1 cellular context compared by ENCODE assay signal in the genomic region with DNA sequence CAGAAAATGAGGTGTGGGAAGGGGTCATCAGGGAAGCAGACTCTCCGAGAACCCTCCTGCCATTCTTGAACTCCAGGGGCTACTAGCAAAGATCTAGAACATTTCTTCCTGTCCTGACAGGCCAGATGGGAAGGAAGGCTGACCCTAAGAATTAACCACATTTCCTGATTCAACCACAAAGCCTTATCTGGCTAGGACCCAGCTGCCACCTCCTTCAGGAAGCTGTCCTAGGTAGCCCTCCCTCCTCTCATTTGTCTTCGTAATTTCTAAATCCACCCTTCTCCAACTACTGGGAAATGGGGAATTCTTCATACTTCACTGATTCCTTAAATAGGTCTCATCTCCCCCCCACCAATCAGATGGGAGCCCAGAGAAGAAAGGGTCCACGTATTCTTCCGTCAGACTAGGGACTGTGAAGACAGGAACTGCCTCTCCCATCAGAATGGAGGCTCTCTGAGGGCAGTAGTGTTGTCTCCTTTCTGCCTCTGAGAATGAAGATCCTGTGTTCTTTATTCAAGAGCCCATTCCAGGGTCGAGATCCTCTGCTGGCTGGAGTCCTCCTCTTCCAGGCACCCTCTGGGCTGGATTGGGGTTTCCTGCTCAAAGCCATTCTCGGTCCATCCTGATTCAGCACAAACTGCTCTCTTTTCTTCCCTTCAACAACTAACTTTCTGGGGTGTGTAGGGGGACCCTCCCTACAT.
TF ChIP-seq lines count a peak whose summit lies in the region.

No MANE protein-coding gene starts in this region.

TF ChIP-seq in GM23338, 12 proteins besides CTCF, POLR2A, EP300 and RAD21 (continued from another document):
- TF ChIP-seq, protein P1, sequence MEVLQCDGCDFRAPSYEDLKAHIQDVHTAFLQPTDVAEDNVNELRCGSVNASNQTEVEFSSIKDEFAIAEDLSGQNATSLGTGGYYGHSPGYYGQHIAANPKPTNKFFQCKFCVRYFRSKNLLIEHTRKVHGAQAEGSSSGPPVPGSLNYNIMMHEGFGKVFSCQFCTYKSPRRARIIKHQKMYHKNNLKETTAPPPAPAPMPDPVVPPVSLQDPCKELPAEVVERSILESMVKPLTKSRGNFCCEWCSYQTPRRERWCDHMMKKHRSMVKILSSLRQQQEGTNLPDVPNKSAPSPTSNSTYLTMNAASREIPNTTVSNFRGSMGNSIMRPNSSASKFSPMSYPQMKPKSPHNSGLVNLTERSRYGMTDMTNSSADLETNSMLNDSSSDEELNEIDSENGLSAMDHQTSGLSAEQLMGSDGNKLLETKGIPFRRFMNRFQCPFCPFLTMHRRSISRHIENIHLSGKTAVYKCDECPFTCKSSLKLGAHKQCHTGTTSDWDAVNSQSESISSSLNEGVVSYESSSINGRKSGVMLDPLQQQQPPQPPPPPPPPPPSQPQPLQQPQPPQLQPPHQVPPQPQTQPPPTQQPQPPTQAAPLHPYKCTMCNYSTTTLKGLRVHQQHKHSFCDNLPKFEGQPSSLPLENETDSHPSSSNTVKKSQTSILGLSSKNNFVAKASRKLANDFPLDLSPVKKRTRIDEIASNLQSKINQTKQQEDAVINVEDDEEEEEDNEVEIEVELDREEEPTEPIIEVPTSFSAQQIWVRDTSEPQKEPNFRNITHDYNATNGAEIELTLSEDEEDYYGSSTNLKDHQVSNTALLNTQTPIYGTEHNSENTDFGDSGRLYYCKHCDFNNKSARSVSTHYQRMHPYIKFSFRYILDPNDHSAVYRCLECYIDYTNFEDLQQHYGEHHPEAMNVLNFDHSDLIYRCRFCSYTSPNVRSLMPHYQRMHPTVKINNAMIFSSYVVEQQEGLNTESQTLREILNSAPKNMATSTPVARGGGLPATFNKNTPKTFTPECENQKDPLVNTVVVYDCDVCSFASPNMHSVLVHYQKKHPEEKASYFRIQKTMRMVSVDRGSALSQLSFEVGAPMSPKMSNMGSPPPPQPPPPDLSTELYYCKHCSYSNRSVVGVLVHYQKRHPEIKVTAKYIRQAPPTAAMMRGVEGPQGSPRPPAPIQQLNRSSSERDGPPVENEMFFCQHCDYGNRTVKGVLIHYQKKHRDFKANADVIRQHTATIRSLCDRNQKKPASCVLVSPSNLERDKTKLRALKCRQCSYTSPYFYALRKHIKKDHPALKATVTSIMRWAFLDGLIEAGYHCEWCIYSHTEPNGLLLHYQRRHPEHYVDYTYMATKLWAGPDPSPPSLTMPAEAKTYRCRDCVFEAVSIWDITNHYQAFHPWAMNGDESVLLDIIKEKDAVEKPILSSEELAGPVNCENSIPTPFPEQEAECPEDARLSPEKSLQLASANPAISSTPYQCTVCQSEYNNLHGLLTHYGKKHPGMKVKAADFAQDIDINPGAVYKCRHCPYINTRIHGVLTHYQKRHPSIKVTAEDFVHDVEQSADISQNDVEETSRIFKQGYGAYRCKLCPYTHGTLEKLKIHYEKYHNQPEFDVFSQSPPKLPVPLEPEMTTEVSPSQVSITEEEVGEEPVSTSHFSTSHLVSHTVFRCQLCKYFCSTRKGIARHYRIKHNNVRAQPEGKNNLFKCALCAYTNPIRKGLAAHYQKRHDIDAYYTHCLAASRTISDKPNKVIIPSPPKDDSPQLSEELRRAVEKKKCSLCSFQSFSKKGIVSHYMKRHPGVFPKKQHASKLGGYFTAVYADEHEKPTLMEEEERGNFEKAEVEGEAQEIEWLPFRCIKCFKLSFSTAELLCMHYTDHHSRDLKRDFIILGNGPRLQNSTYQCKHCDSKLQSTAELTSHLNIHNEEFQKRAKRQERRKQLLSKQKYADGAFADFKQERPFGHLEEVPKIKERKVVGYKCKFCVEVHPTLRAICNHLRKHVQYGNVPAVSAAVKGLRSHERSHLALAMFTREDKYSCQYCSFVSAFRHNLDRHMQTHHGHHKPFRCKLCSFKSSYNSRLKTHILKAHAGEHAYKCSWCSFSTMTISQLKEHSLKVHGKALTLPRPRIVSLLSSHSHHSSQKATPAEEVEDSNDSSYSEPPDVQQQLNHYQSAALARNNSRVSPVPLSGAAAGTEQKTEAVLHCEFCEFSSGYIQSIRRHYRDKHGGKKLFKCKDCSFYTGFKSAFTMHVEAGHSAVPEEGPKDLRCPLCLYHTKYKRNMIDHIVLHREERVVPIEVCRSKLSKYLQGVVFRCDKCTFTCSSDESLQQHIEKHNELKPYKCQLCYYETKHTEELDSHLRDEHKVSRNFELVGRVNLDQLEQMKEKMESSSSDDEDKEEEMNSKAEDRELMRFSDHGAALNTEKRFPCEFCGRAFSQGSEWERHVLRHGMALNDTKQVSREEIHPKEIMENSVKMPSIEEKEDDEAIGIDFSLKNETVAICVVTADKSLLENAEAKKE (CRISPR knock-in tag; IDR thresholded peaks at IDR 0.05), result no peak
- TF ChIP-seq JUNB (IDR thresholded peaks at IDR 0.05; ENCODE audit: unreplicated experiment) (no peak), POLR2AphosphoS5 (IDR thresholded peaks at IDR 0.05; ENCODE audit: low read depth) (no peak), ZNF114 (CRISPR knock-in tag; IDR thresholded peaks at IDR 0.05) (no peak), EZH2phosphoT487 (IDR thresholded peaks at IDR 0.05; ENCODE audit: unreplicated experiment) (no peak), NANOG (IDR thresholded peaks at IDR 0.05; ENCODE audit: borderline replicate concordance) (no peak), EZH2 (IDR thresholded peaks at IDR 0.05; ENCODE audit: low read depth, unreplicated experiment) (no peak), CREB1 (CRISPR knock-in tag; IDR thresholded peaks at IDR 0.05; ENCODE audit: low read depth) (no peak), ZNF331 (CRISPR knock-in tag; IDR thresholded peaks at IDR 0.05; ENCODE audit: low read depth) (no peak)
- TF ChIP-seq, protein P2, sequence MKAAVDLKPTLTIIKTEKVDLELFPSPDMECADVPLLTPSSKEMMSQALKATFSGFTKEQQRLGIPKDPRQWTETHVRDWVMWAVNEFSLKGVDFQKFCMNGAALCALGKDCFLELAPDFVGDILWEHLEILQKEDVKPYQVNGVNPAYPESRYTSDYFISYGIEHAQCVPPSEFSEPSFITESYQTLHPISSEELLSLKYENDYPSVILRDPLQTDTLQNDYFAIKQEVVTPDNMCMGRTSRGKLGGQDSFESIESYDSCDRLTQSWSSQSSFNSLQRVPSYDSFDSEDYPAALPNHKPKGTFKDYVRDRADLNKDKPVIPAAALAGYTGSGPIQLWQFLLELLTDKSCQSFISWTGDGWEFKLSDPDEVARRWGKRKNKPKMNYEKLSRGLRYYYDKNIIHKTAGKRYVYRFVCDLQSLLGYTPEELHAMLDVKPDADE (IDR thresholded peaks at IDR 0.05), result no peak
- TF ChIP-seq, protein P3, sequence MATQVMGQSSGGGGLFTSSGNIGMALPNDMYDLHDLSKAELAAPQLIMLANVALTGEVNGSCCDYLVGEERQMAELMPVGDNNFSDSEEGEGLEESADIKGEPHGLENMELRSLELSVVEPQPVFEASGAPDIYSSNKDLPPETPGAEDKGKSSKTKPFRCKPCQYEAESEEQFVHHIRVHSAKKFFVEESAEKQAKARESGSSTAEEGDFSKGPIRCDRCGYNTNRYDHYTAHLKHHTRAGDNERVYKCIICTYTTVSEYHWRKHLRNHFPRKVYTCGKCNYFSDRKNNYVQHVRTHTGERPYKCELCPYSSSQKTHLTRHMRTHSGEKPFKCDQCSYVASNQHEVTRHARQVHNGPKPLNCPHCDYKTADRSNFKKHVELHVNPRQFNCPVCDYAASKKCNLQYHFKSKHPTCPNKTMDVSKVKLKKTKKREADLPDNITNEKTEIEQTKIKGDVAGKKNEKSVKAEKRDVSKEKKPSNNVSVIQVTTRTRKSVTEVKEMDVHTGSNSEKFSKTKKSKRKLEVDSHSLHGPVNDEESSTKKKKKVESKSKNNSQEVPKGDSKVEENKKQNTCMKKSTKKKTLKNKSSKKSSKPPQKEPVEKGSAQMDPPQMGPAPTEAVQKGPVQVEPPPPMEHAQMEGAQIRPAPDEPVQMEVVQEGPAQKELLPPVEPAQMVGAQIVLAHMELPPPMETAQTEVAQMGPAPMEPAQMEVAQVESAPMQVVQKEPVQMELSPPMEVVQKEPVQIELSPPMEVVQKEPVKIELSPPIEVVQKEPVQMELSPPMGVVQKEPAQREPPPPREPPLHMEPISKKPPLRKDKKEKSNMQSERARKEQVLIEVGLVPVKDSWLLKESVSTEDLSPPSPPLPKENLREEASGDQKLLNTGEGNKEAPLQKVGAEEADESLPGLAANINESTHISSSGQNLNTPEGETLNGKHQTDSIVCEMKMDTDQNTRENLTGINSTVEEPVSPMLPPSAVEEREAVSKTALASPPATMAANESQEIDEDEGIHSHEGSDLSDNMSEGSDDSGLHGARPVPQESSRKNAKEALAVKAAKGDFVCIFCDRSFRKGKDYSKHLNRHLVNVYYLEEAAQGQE (IDR thresholded peaks at IDR 0.05; ENCODE audit: unreplicated experiment), result no peak
TF ChIP-seq in GM23338: peak in this region for 0.
